ENCODE assay signal across 26 cellular contexts in genomic region chr1:84407524-84408318, GRCh38. TPM values are rescaled to one million over a fixed set of nuclear protein-coding genes. Genes with fewer than 3 reads are reported as not detected.
A peak's percentile ranks its signal among the peaks of the same experiment; 100 is the strongest.
DNase-seq lines count a peak whose midpoint lies in the region; ATAC-seq, FAIRE-seq and TF ChIP-seq lines count a peak whose summit lies in the region.
"Had no signal": no experiment of that assay in that cellular context is flagged by ENCODE, and none has a peak within 500 bp of the region (broad histone marks: within the 10 kb centered on the region; RNA-seq: fewer than 3 reads in every experiment).

No MANE protein-coding gene starts in this region.

- no peaks in the 10 kb centered on the region for H3K4me1 ChIP-seq in colonic mucosa
- peaks cover 0 to 2% of the 10 kb centered on the region in 2 donors for H3K4me1 ChIP-seq in small intestine (ENCODE audit: control insufficient read depth in 2 of 2, insufficient read depth in 1 of 2, low read depth in 1 of 2, low read length in 1 of 2)

- no peak overlapping the region for H3K27ac Mint-ChIP-seq in type B pancreatic cell
- H3K27ac Mint-ChIP-seq in activated CD8-positive, alpha-beta T cell treated with anti-CD3 and anti-CD28 coated beads for 36 hours, result no peak overlapping the region
- H3K27ac Mint-ChIP-seq: activated B cell treated with CpG ODN at 0.5 μM for 24 hours; activated CD4-positive, alpha-beta memory T cell treated with anti-CD3 and anti-CD28 coated beads for 36 hours; activated naive CD8-positive, alpha-beta T cell treated with anti-CD3 and anti-CD28 coated beads for 36 hours; CD4-positive, alpha-beta memory T cell; effector memory CD8-positive, alpha-beta T cell; memory B cell; T-helper 2 cell treated with Interferon-gamma antibody and Interleukin-4, amounts not matched to agents 5 μg/mL and 100 μg/mL, for 36 hours had no signal

- peak; percentile 93 for DNase-seq in LNCaP clone FGC (ENCODE audit: low read depth)
- no peak for DNase-seq in colonic mucosa
- DNase-seq in lung microvascular endothelial cell (ENCODE audit: low read depth in 2 of 2), result peak; percentile 12 to 76
- DNase-seq in small intestine, result peak; percentile 57
- no peak for DNase-seq in MG63
- DNase-seq in type B pancreatic cell (ENCODE audit: extremely low spot score, unreplicated experiment), result no peak
- DNase-seq in NCI-H1048 (lab: John Stamatoyannopoulos, UW), result no peak
- DNase-seq in activated CD8-positive, alpha-beta T cell treated with anti-CD3 and anti-CD28 coated beads for 36 hours, result no peak
- DNase-seq: activated B cell treated with CpG ODN at 0.5 μM for 24 hours; activated CD4-positive, alpha-beta memory T cell treated with anti-CD3 and anti-CD28 coated beads for 36 hours; activated naive CD8-positive, alpha-beta T cell treated with anti-CD3 and anti-CD28 coated beads for 36 hours; CD4-positive, alpha-beta memory T cell; DMS 273 treated with DMSO at 0.1 percent for 48 hours; effector memory CD8-positive, alpha-beta T cell; esophagus squamous epithelium; kidney; NCI-H1694; NCI-H526; occipital lobe; stimulated activated naive CD8-positive, alpha-beta T cell treated with anti-CD3 and anti-CD28 coated beads, Interleukin-15, Interleukin-2, amounts not matched to agents 100 U/mL and 50 U/mL, for 24 hours; tibial artery had no signal

- H3K36me3 Mint-ChIP-seq in type B pancreatic cell, result no peaks in the 10 kb centered on the region
- H3K36me3 Mint-ChIP-seq in activated CD8-positive, alpha-beta T cell treated with anti-CD3 and anti-CD28 coated beads for 36 hours (ENCODE audit: low read depth), result no peaks in the 10 kb centered on the region
- H3K36me3 Mint-ChIP-seq: activated CD4-positive, alpha-beta memory T cell treated with anti-CD3 and anti-CD28 coated beads for 36 hours; activated naive CD8-positive, alpha-beta T cell treated with anti-CD3 and anti-CD28 coated beads for 36 hours; CD4-positive, alpha-beta memory T cell; memory B cell had no signal

- peaks cover 4% of the 10 kb centered on the region for H3K4me1 Mint-ChIP-seq in type B pancreatic cell (ENCODE audit: unreplicated experiment)
- H3K4me1 Mint-ChIP-seq in activated CD8-positive, alpha-beta T cell treated with anti-CD3 and anti-CD28 coated beads for 36 hours (ENCODE audit: low read depth), result no peaks in the 10 kb centered on the region
- H3K4me1 Mint-ChIP-seq: activated B cell treated with CpG ODN at 0.5 μM for 24 hours; activated naive CD8-positive, alpha-beta T cell treated with anti-CD3 and anti-CD28 coated beads for 36 hours; CD4-positive, alpha-beta memory T cell; memory B cell had no signal

- WGBS in small intestine, 3 donors, result 78 to 95% (median 88%) methylated on average over 2 of the region's 2 CpGs

- H3K9ac ChIP-seq in colonic mucosa (ENCODE audit: low read depth in 2 of 2, low read length in 2 of 2), result no peak overlapping the region
- H3K9ac ChIP-seq: KMS-11 had no signal

- H3K27me3 ChIP-seq in colonic mucosa (no peaks in the 10 kb centered on the region), small intestine (ENCODE audit: control insufficient read depth in 2 of 2, insufficient read depth in 2 of 2, low read length in 2 of 2) (peaks cover 0 to 2% of the 10 kb centered on the region in 2 donors), MG63 (no peaks in the 10 kb centered on the region)
- H3K27me3 ChIP-seq: esophagus squamous epithelium, tibial artery had no signal

- no peaks in the 10 kb centered on the region for H3K9me3 Mint-ChIP-seq in type B pancreatic cell
- no peaks in the 10 kb centered on the region for H3K9me3 Mint-ChIP-seq in activated CD8-positive, alpha-beta T cell treated with anti-CD3 and anti-CD28 coated beads for 36 hours
- H3K9me3 Mint-ChIP-seq: activated B cell treated with CpG ODN at 0.5 μM for 24 hours; activated CD4-positive, alpha-beta memory T cell treated with anti-CD3 and anti-CD28 coated beads for 36 hours; activated naive CD8-positive, alpha-beta T cell treated with anti-CD3 and anti-CD28 coated beads for 36 hours; CD4-positive, alpha-beta memory T cell; effector memory CD8-positive, alpha-beta T cell; memory B cell; T-helper 2 cell treated with Interferon-gamma antibody and Interleukin-4, amounts not matched to agents 5 μg/mL and 100 μg/mL, for 36 hours had no signal

- CTCF ChIA-PET in activated CD8-positive, alpha-beta T cell treated with anti-CD3 and anti-CD28 coated beads for 36 hours (lab: Charles Lee), result interaction anchor here (1.2 to 1.7 kb wide), 2 partner anchors 13 to 18 kb away, joined by 3 to 4 read pairs; no protein-coding TSS in a partner anchor

- H3K27ac ChIP-seq in colonic mucosa, result peak overlapping the region; percentile 49
- H3K27ac ChIP-seq in small intestine (ENCODE audit: low read depth in 1 of 2, low read length in 1 of 2), result peak overlapping the region in 1 of 2 donors; percentile 3
- H3K27ac ChIP-seq: KMS-11, RWPE1, tibial artery had no signal

- no peak for FAIRE-seq in small intestine (lab: Jason Lieb, UNC)
- FAIRE-seq: kidney had no signal

- H3K36me3 ChIP-seq in colonic mucosa (no peaks in the 10 kb centered on the region), small intestine (ENCODE audit: control insufficient read depth in 2 of 2, insufficient read depth in 2 of 2, low read length in 2 of 2) (no peaks in the 10 kb centered on the region), MG63 (no peaks in the 10 kb centered on the region)
- H3K36me3 ChIP-seq: esophagus squamous epithelium, tibial artery had no signal

- H3K9me3 ChIP-seq in colonic mucosa (no peaks in the 10 kb centered on the region), small intestine (ENCODE audit: control insufficient read depth, low read depth) (no peaks in the 10 kb centered on the region), MG63 (no peaks in the 10 kb centered on the region; the same call in 1 of the 2 replicates)
- H3K9me3 ChIP-seq: esophagus squamous epithelium, tibial artery had no signal

- H3K4me3 ChIP-seq in LNCaP clone FGC (ENCODE audit: low read depth, low read length) (no peak overlapping the region), colonic mucosa (no peak overlapping the region), small intestine (ENCODE audit: low read depth in 1 of 2, low read length in 2 of 2) (no peak overlapping the region), MG63 (no peak overlapping the region)
- H3K4me3 ChIP-seq: esophagus squamous epithelium, tibial artery had no signal

- POLR2A ChIA-PET in activated CD8-positive, alpha-beta T cell treated with anti-CD3 and anti-CD28 coated beads for 36 hours (lab: Charles Lee), result interaction anchor here (0.9 kb wide), 1 partner anchor 22 kb away, joined by 3 read pairs; no protein-coding TSS in a partner anchor

- no peaks in the 10 kb centered on the region for H3K27me3 Mint-ChIP-seq in type B pancreatic cell
- H3K27me3 Mint-ChIP-seq in activated CD8-positive, alpha-beta T cell treated with anti-CD3 and anti-CD28 coated beads for 36 hours, result no peaks in the 10 kb centered on the region
- H3K27me3 Mint-ChIP-seq: activated B cell treated with CpG ODN at 0.5 μM for 24 hours; activated CD4-positive, alpha-beta memory T cell treated with anti-CD3 and anti-CD28 coated beads for 36 hours; activated naive CD8-positive, alpha-beta T cell treated with anti-CD3 and anti-CD28 coated beads for 36 hours; memory B cell had no signal

- no peak for TF ChIP-seq CTCF in LNCaP clone FGC (IDR thresholded peaks at IDR 0.05; ENCODE audit: control insufficient read depth, extremely low read depth, insufficient read depth)
- no peak for TF ChIP-seq CTCF in colonic mucosa (IDR thresholded peaks at IDR 0.05)
- no peak for TF ChIP-seq CTCF in type B pancreatic cell (conservative IDR thresholded peaks at IDR 0.05)
- no peak for TF ChIP-seq CTCF in activated CD8-positive, alpha-beta T cell treated with anti-CD3 and anti-CD28 coated beads for 36 hours (IDR thresholded peaks at IDR 0.05)

- ATAC-seq in activated CD8-positive, alpha-beta T cell treated with anti-CD3 and anti-CD28 coated beads for 36 hours, result no peak
- ATAC-seq: effector memory CD8-positive, alpha-beta T cell; stimulated activated naive CD8-positive, alpha-beta T cell treated with anti-CD3 and anti-CD28 coated beads, Interleukin-15, Interleukin-2, amounts not matched to agents 100 U/mL and 50 U/mL, for 24 hours had no signal

- H3K4me3 Mint-ChIP-seq in type B pancreatic cell, result no peak overlapping the region
- no peak overlapping the region for H3K4me3 Mint-ChIP-seq in activated CD8-positive, alpha-beta T cell treated with anti-CD3 and anti-CD28 coated beads for 36 hours
- H3K4me3 Mint-ChIP-seq: activated B cell treated with CpG ODN at 0.5 μM for 24 hours; activated CD4-positive, alpha-beta memory T cell treated with anti-CD3 and anti-CD28 coated beads for 36 hours; activated naive CD8-positive, alpha-beta T cell treated with anti-CD3 and anti-CD28 coated beads for 36 hours; CD4-positive, alpha-beta memory T cell; effector memory CD8-positive, alpha-beta T cell; memory B cell; T-helper 2 cell treated with Interferon-gamma antibody and Interleukin-4, amounts not matched to agents 5 μg/mL and 100 μg/mL, for 36 hours had no signal

- intact Hi-C loops in colonic mucosa (cut with DNase I), result no loop called here
- intact Hi-C loops in activated CD8-positive, alpha-beta T cell treated with anti-CD3 and anti-CD28 coated beads for 36 hours (cut with micrococcal nuclease), result no loop called here

RNA-seq across cellular contexts. Expression of gene DNASE2B, which starts 9.4 kb away (rescaled TPM):
- total RNA-seq in colonic mucosa (1 to 10 TPM in 1 of 2 donors, under 1 TPM in 1; 0.82 to 1.2 TPM), lung microvascular endothelial cell (not detected in 2 replicates), type B pancreatic cell (ENCODE audit: low replicate concordance) (not detected in 2 replicates)
- under 1 TPM in 1 of 3 donors, not detected in 2; 0.18 TPM for polyA plus RNA-seq in small intestine
- total RNA-seq in MG63 (2014; rRNA removed; shearing (Covaris generic); ENCODE audit: low replicate concordance), result not detected in 2 replicates
- not detected for total RNA-seq in activated CD8-positive, alpha-beta T cell treated with anti-CD3 and anti-CD28 coated beads for 36 hours
- total RNA-seq: activated B cell treated with CpG ODN at 0.5 μM for 24 hours; activated CD4-positive, alpha-beta memory T cell treated with anti-CD3 and anti-CD28 coated beads for 36 hours; activated naive CD8-positive, alpha-beta T cell treated with anti-CD3 and anti-CD28 coated beads for 36 hours; CD4-positive, alpha-beta memory T cell; esophagus squamous epithelium; kidney; renal cortical epithelial cell had no signal
- polyA plus RNA-seq: CD4-positive, alpha-beta memory T cell had no signal

Comparison
In these comparisons a context has a peak if more than half of its experiments do, and no peak if none do; other contexts are left out.
1. DNase-seq: peak in LNCaP clone FGC (single experiment), lung microvascular endothelial cell (2 of 2) and small intestine (single experiment); none in colonic mucosa (single experiment), MG63 (single experiment), type B pancreatic cell (single experiment), NCI-H1048 (single experiment) and activated CD8-positive, alpha-beta T cell treated with anti-CD3 and anti-CD28 coated beads for 36 hours (single experiment).